1 cellular context compared by ENCODE assay signal in genomic region chr19:45040059-45040767, GRCh38.
TF ChIP-seq lines count a peak whose summit lies in the region.

No MANE protein-coding gene starts in this region.

TF ChIP-seq in GM12878, 131 proteins besides CTCF, POLR2A, EP300 and RAD21:
- TF ChIP-seq MLLT1 (IDR thresholded peaks at IDR 0.05), result peak; percentile 59
- TF ChIP-seq SREBF1 (IDR thresholded peaks at IDR 0.05; ENCODE audit: low read length), result no peak
- peak; percentile 84 for TF ChIP-seq SPI1 (IDR thresholded peaks at IDR 0.05; ENCODE audit: borderline replicate concordance, insufficient read depth, low read depth, low read length)
